Comparison of ENCODE assay signal across 29 cellular contexts in the genomic region with DNA sequence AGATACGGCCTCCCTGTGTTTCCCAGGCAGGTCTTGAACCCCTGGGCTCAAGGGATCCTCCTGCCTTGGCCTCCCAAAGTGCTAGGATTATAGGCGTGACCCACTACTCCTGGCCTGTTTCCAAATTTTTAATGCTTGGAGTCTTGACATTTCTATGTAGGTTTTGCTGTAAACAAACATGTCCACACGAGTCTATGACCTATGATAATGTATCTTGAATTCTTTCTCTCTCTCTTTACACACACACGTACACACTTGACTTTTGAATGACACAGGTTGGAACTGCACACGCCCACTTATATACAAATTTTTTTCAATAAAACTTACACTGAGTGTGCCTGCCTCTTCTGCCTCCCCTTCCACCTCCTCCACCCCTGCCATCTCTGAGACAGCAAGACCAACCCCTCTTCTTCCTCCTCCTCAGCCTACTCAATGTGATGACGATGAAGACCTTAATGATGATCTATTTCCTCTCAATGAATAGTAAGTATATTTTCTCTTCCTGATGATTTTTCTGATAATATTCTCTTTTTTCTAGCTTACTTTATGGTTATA. TPM values are rescaled to one million over a fixed set of nuclear protein-coding genes. Genes with fewer than 3 reads are reported as not detected.
"Had no signal": no experiment of that assay in that cellular context is flagged by ENCODE, and none has a peak within 500 bp of the region (broad histone marks: within the 10 kb centered on the region; RNA-seq: fewer than 3 reads in every experiment).

No MANE protein-coding gene starts in this region.

- H3K9ac ChIP-seq: neural progenitor cell, parathyroid adenoma had no signal

- H3K36me3 ChIP-seq: heart left ventricle, neural progenitor cell, suprapubic skin, tibial artery had no signal

- DNase-seq: activated CD4-positive, alpha-beta T cell treated with anti-CD3 and anti-CD28 coated beads for 36 hours; activated CD4-positive, CD25-positive, alpha-beta regulatory T cell; activated CD8-positive, alpha-beta memory T cell treated with anti-CD3 and anti-CD28 coated beads, Interleukin-2, amount 10 ng/mL, durations not matched to agents 7 days and 5 days; activated CD8-positive, alpha-beta T cell treated with anti-CD3 and anti-CD28 coated beads, Interleukin-2, amount 10 ng/mL, durations not matched to agents 7 days and 5 days; activated naive CD4-positive, alpha-beta T cell; activated T-cell treated with anti-CD3 and anti-CD28 coated beads, Interleukin-2, amount 50 U/mL, for 48 hours; aorta; body of pancreas; dorsolateral prefrontal cortex; effector memory CD4-positive, alpha-beta T cell; heart left ventricle; hypothalamus; immature natural killer cell; kidney; left colon; mesenchymal stem cell; natural killer cell; occipital lobe; psoas muscle; stimulated activated CD4-positive, alpha-beta T cell treated with anti-CD3 and anti-CD28 coated beads, Interleukin-15, amount 100 ng/mL, for 24 hours; stimulated activated CD4-positive, alpha-beta T cell treated with anti-CD3 and anti-CD28 coated beads, Interleukin-2, amount 100 ng/mL, for 24 hours; stimulated activated naive CD4-positive, alpha-beta T cell; tibial artery had no signal

- H3K9me3 ChIP-seq: body of pancreas, heart left ventricle, psoas muscle, suprapubic skin, tibial artery had no signal

- H3K4me3 ChIP-seq: body of pancreas, coronary artery, dorsolateral prefrontal cortex, heart left ventricle, neural progenitor cell, psoas muscle, suprapubic skin, tibial artery had no signal

- ATAC-seq: activated CD4-positive, alpha-beta T cell treated with anti-CD3 and anti-CD28 coated beads for 36 hours; activated CD8-positive, alpha-beta memory T cell treated with anti-CD3 and anti-CD28 coated beads, Interleukin-2, amount 10 ng/mL, durations not matched to agents 7 days and 5 days; activated CD8-positive, alpha-beta T cell treated with anti-CD3 and anti-CD28 coated beads, Interleukin-2, amount 10 ng/mL, durations not matched to agents 7 days and 5 days; activated naive CD4-positive, alpha-beta T cell treated with anti-CD3 and anti-CD28 coated beads, Interleukin-2, amount 50 U/mL, for 72 hours; body of pancreas; heart left ventricle; left colon; natural killer cell; psoas muscle had no signal

- H3K27me3 ChIP-seq: body of pancreas, dorsolateral prefrontal cortex, heart left ventricle, neural progenitor cell, suprapubic skin, tibial artery had no signal

- H3K4me1 ChIP-seq: body of pancreas, neural progenitor cell, parathyroid adenoma, psoas muscle, suprapubic skin, tibial artery had no signal

- H3K27ac ChIP-seq: body of pancreas, coronary artery, dorsolateral prefrontal cortex, heart left ventricle, neural progenitor cell, parathyroid adenoma, psoas muscle, suprapubic skin, tibial artery had no signal

- H3K79me2 ChIP-seq: parathyroid adenoma had no signal

- H3K4me2 ChIP-seq: neural progenitor cell had no signal

- H2AFZ ChIP-seq: neural progenitor cell, parathyroid adenoma had no signal

RNA-seq across cellular contexts. Expression of gene LAMB1, which starts 44.1 kb away (rescaled TPM):
- total RNA-seq: activated CD8-positive, alpha-beta memory T cell treated with anti-CD3 and anti-CD28 coated beads, Interleukin-2, amount 10 ng/mL, durations not matched to agents 7 days and 5 days; activated CD8-positive, alpha-beta T cell treated with anti-CD3 and anti-CD28 coated beads, Interleukin-2, amount 10 ng/mL, durations not matched to agents 7 days and 5 days; natural killer cell; T-helper 1 cell treated with Interleukin-12 subunit alpha and Interleukin-12 subunit beta and Interleukin-4 antibody, amounts not matched to agents 30 ng/mL and 1 ng/mL, for 36 hours had no signal
